ENCODE assay signal across 16 cellular contexts in the genomic region with DNA sequence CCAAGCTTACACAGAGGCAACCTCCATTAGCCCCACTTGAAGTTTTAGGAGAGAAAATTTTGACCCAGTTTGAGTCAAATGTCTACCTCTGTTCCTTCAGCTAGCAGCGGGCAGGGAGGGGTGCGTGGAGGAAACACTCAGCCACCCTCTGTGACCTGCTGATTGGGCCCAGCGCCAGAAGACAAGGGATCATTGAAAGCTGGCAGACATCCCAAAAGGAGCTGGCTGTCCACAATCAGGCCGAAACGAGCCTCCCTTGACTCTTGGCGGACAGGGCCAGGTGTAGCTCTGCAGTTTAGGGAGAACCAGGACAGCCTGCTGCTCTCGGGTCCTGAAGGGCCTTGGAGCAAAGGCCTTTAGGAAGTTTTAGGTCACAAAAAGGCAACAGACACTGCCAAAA. TPM values are rescaled to one million over a fixed set of nuclear protein-coding genes. Genes with fewer than 3 reads are reported as not detected.
DNase-seq lines count a peak whose midpoint lies in the region; ATAC-seq, FAIRE-seq and TF ChIP-seq lines count a peak whose summit lies in the region.
"Had no signal": no experiment of that assay in that cellular context is flagged by ENCODE, and none has a peak within 500 bp of the region (broad histone marks: within the 10 kb centered on the region; RNA-seq: fewer than 3 reads in every experiment).

No MANE protein-coding gene starts in this region.

- no peaks in the 10 kb centered on the region for H3K9me3 ChIP-seq in HEK293 (ENCODE audit: control insufficient read depth, insufficient read depth, low read depth, low read length)
- no peaks in the 10 kb centered on the region for H3K9me3 ChIP-seq in kidney (ENCODE audit: control insufficient read depth in 1 of 2, low read length in 2 of 2)

- TF ChIP-seq CTCF in HEK293 (tag by site-specific recombination; IDR thresholded peaks at IDR 0.05) (no peak), VCaP (conservative IDR thresholded peaks at IDR 0.05) (no peak), kidney (IDR thresholded peaks at IDR 0.05; ENCODE audit: borderline replicate concordance, extremely low read depth, insufficient read depth) (no peak)

- no peak overlapping the region for H3K4me3 ChIP-seq in HEK293 (ENCODE audit: low read depth, low read length)
- no peak overlapping the region for H3K4me3 ChIP-seq in kidney (ENCODE audit: low read length in 2 of 2)
- H3K4me3 ChIP-seq: hepatocyte, PC-9 had no signal

- H3K9ac ChIP-seq in kidney (ENCODE audit: low read length in 2 of 2) = peak overlapping the region in 1 of 2 donors; percentile 12

- no peak overlapping the region for H3K27ac ChIP-seq in HEK293 (ENCODE audit: extremely low read depth, low read depth, low read length)
- H3K27ac ChIP-seq in VCaP = peak overlapping the region; percentile 98
- peak overlapping the region; percentile 33 to 47 for H3K27ac ChIP-seq in kidney (ENCODE audit: low read depth in 2 of 2, low read length in 2 of 2)
- H3K27ac ChIP-seq: hepatocyte, PC-9 had no signal

- peak; percentile 38 for ATAC-seq in sciatic nerve

- POLR2A ChIA-PET in HEK293 (lab: Yijun Ruan, JAX) = interaction anchor here (0.6 to 1.6 kb wide), 2 partner anchors 9 to 13 kb away, joined by 3 to 4 read pairs; no protein-coding TSS in a partner anchor

- CTCF ChIA-PET in HEK293 (lab: Yijun Ruan, JAX) = interaction anchor here (1.3 to 1.6 kb wide), 2 partner anchors 36 to 46 kb away, joined by 6 read pairs; no protein-coding TSS in a partner anchor

- H3K36me3 ChIP-seq in HEK293 (ENCODE audit: control insufficient read depth in 2 of 2, insufficient read depth in 1 of 2, low read length in 2 of 2) (peaks cover 9 to 21% of the 10 kb centered on the region in 2 experiments; a peak in 2 of 3 replicates), kidney (ENCODE audit: control insufficient read depth in 1 of 2, insufficient read depth in 2 of 2, low read length in 2 of 2) (peaks cover 4 to 8% of the 10 kb centered on the region in 2 donors)

- DNase-seq in kidney (peak; percentile 94), sciatic nerve (ENCODE audit: low spot score) (peak; percentile 74), NCI-H748 (lab: John Stamatoyannopoulos, UW; ENCODE audit: unreplicated experiment) (no peak), NCI-H1092 (lab: John Stamatoyannopoulos, UW) (no peak), DMS153 treated with DMSO at 0.1 percent for 48 hours (lab: John Stamatoyannopoulos, UW; ENCODE audit: unreplicated experiment) (no peak)
- no peak for DNase-seq in effector CD4-positive, alpha-beta T cell
- DNase-seq: activated CD4-positive, alpha-beta T cell treated with anti-CD3 and anti-CD28 coated beads, Interleukin-2, amount 50 U/mL, for 4 hours; activated effector memory CD4-positive, alpha-beta T cell treated with Interleukin-2 at 50 U/mL for 16 hours; GF-D8; IMR-90; NCI-H345; stimulated activated naive CD4-positive, alpha-beta T cell treated with Interleukin-2 at 50 U/mL for 16 hours had no signal

- H3K4me1 ChIP-seq in HEK293 (ENCODE audit: control insufficient read depth, insufficient read depth, low read length) = no peaks in the 10 kb centered on the region
- H3K4me1 ChIP-seq in kidney (ENCODE audit: control insufficient read depth in 1 of 2, insufficient read depth in 1 of 2, low read depth in 1 of 2, low read length in 2 of 2) = peaks cover 7 to 12% of the 10 kb centered on the region in 2 donors

- intact Hi-C loops in kidney (cut with DNase I) (no loop called here), sciatic nerve (cut with DNase I) (no loop called here)

- peak; percentile 15 for FAIRE-seq in kidney (lab: Jason Lieb, UNC)

TF ChIP-seq in HEK293, 187 proteins besides CTCF, POLR2A, EP300 and RAD21:
- no peak for TF ChIP-seq ZNF221 (tag by site-specific recombination; IDR thresholded peaks at IDR 0.05; ENCODE audit: borderline replicate concordance)
- TF ChIP-seq, protein P1, sequence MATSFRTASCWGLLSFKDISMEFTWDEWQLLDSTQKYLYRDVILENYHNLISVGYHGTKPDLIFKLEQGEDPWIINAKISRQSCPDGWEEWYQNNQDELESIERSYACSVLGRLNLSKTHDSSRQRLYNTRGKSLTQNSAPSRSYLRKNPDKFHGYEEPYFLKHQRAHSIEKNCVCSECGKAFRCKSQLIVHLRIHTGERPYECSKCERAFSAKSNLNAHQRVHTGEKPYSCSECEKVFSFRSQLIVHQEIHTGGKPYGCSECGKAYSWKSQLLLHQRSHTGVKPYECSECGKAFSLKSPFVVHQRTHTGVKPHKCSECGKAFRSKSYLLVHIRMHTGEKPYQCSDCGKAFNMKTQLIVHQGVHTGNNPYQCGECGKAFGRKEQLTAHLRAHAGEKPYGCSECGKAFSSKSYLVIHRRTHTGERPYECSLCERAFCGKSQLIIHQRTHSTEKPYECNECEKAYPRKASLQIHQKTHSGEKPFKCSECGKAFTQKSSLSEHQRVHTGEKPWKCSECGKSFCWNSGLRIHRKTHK (tag by site-specific recombination; IDR thresholded peaks at IDR 0.05) = no peak
- no peak for TF ChIP-seq ZFHX2 (tag by site-specific recombination; conservative IDR thresholded peaks at IDR 0.05)
- peak; percentile 74 for TF ChIP-seq ZBTB48 (tag by site-specific recombination; IDR thresholded peaks at IDR 0.05)
- no peak for TF ChIP-seq ZNF202 (tag by site-specific recombination; IDR thresholded peaks at IDR 0.05; ENCODE audit: borderline replicate concordance)
- TF ChIP-seq ZNF341 (tag by site-specific recombination; IDR thresholded peaks at IDR 0.05; ENCODE audit: low read depth) = 0 out of 2 replicates have a peak, but pooled peaks have one; percentile 11
- TF ChIP-seq ZNF335 (tag by site-specific recombination; conservative IDR thresholded peaks at IDR 0.05) = 0 out of 2 replicates have a peak, but pooled peaks have one; percentile 19

RNA-seq across cellular contexts. Expression of gene CD9, which starts 41.3 kb away (rescaled TPM):
- total RNA-seq in kidney (421 TPM), sciatic nerve (554 TPM)
- 301 TPM for polyA plus RNA-seq in kidney (ENCODE audit: insufficient read depth, low read depth, low replicate concordance)

Comparison
In these comparisons a context has a peak if more than half of its experiments do, and no peak if none do; other contexts are left out.
1. DNase-seq: peak in kidney (single experiment) and sciatic nerve (single experiment); none in NCI-H748 (single experiment), NCI-H1092 (single experiment), effector CD4-positive, alpha-beta T cell (single experiment) and DMS153 treated with DMSO at 0.1 percent for 48 hours (single experiment).